In the genomic region with DNA sequence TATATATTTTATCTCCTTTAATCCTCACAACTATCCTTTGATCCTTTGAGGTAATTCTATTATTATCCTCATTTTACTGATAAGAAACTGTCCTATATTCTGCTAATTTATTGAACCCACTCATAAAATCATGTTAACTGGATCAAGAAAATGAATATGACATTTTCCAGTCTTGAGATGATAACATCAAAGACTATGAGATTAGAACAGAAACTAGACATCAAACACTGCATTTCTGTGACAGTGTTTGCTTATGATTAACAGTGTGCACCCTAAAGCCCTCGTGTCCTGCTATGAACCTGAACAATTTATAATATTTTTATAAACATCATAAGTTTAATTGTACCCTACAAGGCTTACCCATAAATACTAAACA, we compare ENCODE assay signal across 23 cellular contexts.
DNase-seq lines count a peak whose midpoint lies in the region; ATAC-seq, FAIRE-seq and TF ChIP-seq lines count a peak whose summit lies in the region.
"Had no signal": no experiment of that assay in that cellular context is flagged by ENCODE, and none has a peak within 500 bp of the region (broad histone marks: within the 10 kb centered on the region; RNA-seq: fewer than 3 reads in every experiment).

No MANE protein-coding gene starts in this region.

- no peak for FAIRE-seq in HepG2 (lab: Jason Lieb, UNC)
- FAIRE-seq: astrocyte, G401.6 had no signal

- H3K27ac Mint-ChIP-seq in naive thymus-derived CD8-positive, alpha-beta T cell, result no peak overlapping the region
- H3K27ac Mint-ChIP-seq: activated naive CD4-positive, alpha-beta T cell treated with anti-CD3 and anti-CD28 coated beads, Interleukin-2, amount 50 U/mL, for 24 hours; CD8-positive, alpha-beta memory T cell; endodermal cell; memory B cell; T-helper 2 cell treated with Interferon-gamma antibody and Interleukin-4, amounts not matched to agents 5 μg/mL and 100 μg/mL, for 36 hours had no signal

- in situ Hi-C loops in HepG2 (cut with HindIII; ENCODE audit: extremely low pct_ligation_motif_present, low pct_unique_long_range_greater_than_20kb), result no loop called here

- no peak for TF ChIP-seq RAD21 in HepG2 (CRISPR knock-in tag; IDR thresholded peaks at IDR 0.05)

- intact Hi-C loops in HepG2 (cut with micrococcal nuclease; ENCODE audit: unreplicated experiment) (no loop called here), right lobe of liver (cut with DNase I) (no loop called here), adrenal gland (cut with DNase I) (no loop called here), lower leg skin (cut with DNase I; ENCODE audit: low total_unique reads) (no loop called here)

- BruUV-seq in HepG2 (replicated peaks; lab: Mats Ljungman, UMichigan), result no TSS peak

- TF ChIP-seq EP300 in HepG2 (IDR thresholded peaks at IDR 0.05; ENCODE audit: low read depth in 2 of 2, low read length in 2 of 2) (peak in 1 of 2 experiments; percentile 44; a peak in 1 of 4 replicates), HepG2 (CRISPR knock-in tag; IDR thresholded peaks at IDR 0.05; ENCODE audit: borderline replicate concordance) (no peak)

- no peaks in the 10 kb centered on the region for H3K4me1 Mint-ChIP-seq in naive thymus-derived CD8-positive, alpha-beta T cell
- H3K4me1 Mint-ChIP-seq: CD8-positive, alpha-beta memory T cell; endodermal cell; memory B cell had no signal

- peaks cover 0 to 3% (median 0%) of the 10 kb centered on the region in 5 donors for H3K27me3 Mint-ChIP-seq in naive thymus-derived CD8-positive, alpha-beta T cell
- H3K27me3 Mint-ChIP-seq: memory B cell had no signal

- H3K9me3 Mint-ChIP-seq in naive thymus-derived CD8-positive, alpha-beta T cell, result no peaks in the 10 kb centered on the region
- H3K9me3 Mint-ChIP-seq: activated naive CD4-positive, alpha-beta T cell treated with anti-CD3 and anti-CD28 coated beads, Interleukin-2, amount 50 U/mL, for 24 hours; CD8-positive, alpha-beta memory T cell; endodermal cell; memory B cell; T-helper 2 cell treated with Interferon-gamma antibody and Interleukin-4, amounts not matched to agents 5 μg/mL and 100 μg/mL, for 36 hours had no signal

- H3K4me3 ChIP-seq in HepG2 (replicated peaks in 1 of 3; ENCODE audit: insufficient read depth in 1 of 3, low read depth in 2 of 3, low read length in 3 of 3), result no peak overlapping the region; a peak in 1 of 6 replicates
- H3K4me3 ChIP-seq in right lobe of liver, result no peak overlapping the region
- no peak overlapping the region for H3K4me3 ChIP-seq in adrenal gland
- H3K4me3 ChIP-seq in lower leg skin (ENCODE audit: low read depth, poor library complexity, severe bottlenecking), result no peak overlapping the region
- H3K4me3 ChIP-seq: MG63, tibial artery had no signal

- peak overlapping the region; percentile 6 for H3K27ac ChIP-seq in HepG2 (ENCODE audit: extremely low read length, insufficient read depth, low read length)
- H3K27ac ChIP-seq in right lobe of liver, result no peak overlapping the region
- peak overlapping the region in 4 of 5 donors; percentile 62 to 88 (median 76) for H3K27ac ChIP-seq in adrenal gland
- H3K27ac ChIP-seq: tibial artery had no signal

- no peak overlapping the region for H3K9ac ChIP-seq in HepG2 (ENCODE audit: insufficient read depth, low read depth, low read length)

- no peak overlapping the region for H3K4me3 Mint-ChIP-seq in naive thymus-derived CD8-positive, alpha-beta T cell
- H3K4me3 Mint-ChIP-seq: activated naive CD4-positive, alpha-beta T cell treated with anti-CD3 and anti-CD28 coated beads, Interleukin-2, amount 50 U/mL, for 24 hours; CD8-positive, alpha-beta memory T cell; endodermal cell; memory B cell; T-helper 2 cell treated with Interferon-gamma antibody and Interleukin-4, amounts not matched to agents 5 μg/mL and 100 μg/mL, for 36 hours had no signal

- TF ChIP-seq POLR2A in HepG2 (IDR thresholded peaks at IDR 0.05; ENCODE audit: insufficient read depth in 1 of 2, low read depth in 2 of 2, low read length in 2 of 2) (no peak), right lobe of liver (IDR thresholded peaks at IDR 0.05) (no peak), adrenal gland (IDR thresholded peaks at IDR 0.05) (no peak), lower leg skin (IDR thresholded peaks at IDR 0.05) (no peak)

- ATAC-seq in activated CD4-positive, CD25-positive, alpha-beta regulatory T cell treated with anti-CD3 and anti-CD28 coated beads, Interleukin-2, amount 50 U/mL, for 24 hours, result peak; percentile 88 to 89
- peak; percentile 43; the same call in 1 of the 3 replicates for ATAC-seq in HepG2
- ATAC-seq in right lobe of liver, result no peak
- no peak for ATAC-seq in naive thymus-derived CD8-positive, alpha-beta T cell
- no peak for ATAC-seq in GM18861 (IDR thresholded peaks at IDR 0.05; ENCODE audit: unreplicated experiment)
- ATAC-seq: esophagus mucosa had no signal

- CTCF ChIA-PET in HepG2 (lab: Yijun Ruan, JAX; ENCODE audit: low intra/inter-chr PET ratio, low total read pairs), result no interaction called here

- no peaks in the 10 kb centered on the region; a peak in 2 of 5 replicates for H3K36me3 ChIP-seq in HepG2 (replicated peaks in 1 of 2; ENCODE audit: control insufficient read depth in 1 of 2, insufficient read depth in 2 of 2, low read length in 2 of 2)
- no peaks in the 10 kb centered on the region for H3K36me3 ChIP-seq in right lobe of liver
- H3K36me3 ChIP-seq in adrenal gland (replicated peaks in 1 of 2), result no peaks in the 10 kb centered on the region
- H3K36me3 ChIP-seq: MG63, tibial artery had no signal

- H4K20me1 ChIP-seq in HepG2 (ENCODE audit: insufficient read depth, low read length), result peaks cover 5% of the 10 kb centered on the region

- H3K9me3 ChIP-seq in HepG2 (ENCODE audit: low read length) (no peaks in the 10 kb centered on the region), right lobe of liver (no peaks in the 10 kb centered on the region), adrenal gland (replicated peaks in 1 of 3) (no peaks in the 10 kb centered on the region)
- H3K9me3 ChIP-seq: MG63, tibial artery had no signal

- H3K4me2 ChIP-seq in HepG2 (ENCODE audit: low read depth, low read length), result peak overlapping the region; percentile 13; the same call in 1 of the 2 replicates

- H3K4me1 ChIP-seq in HepG2 (ENCODE audit: insufficient read depth, low read length) (peaks cover 46% of the 10 kb centered on the region), right lobe of liver (no peaks in the 10 kb centered on the region), adrenal gland (replicated peaks in 1 of 2) (peaks cover 20 to 69% of the 10 kb centered on the region in 2 donors)
- H3K4me1 ChIP-seq: tibial artery had no signal

- no peaks in the 10 kb centered on the region for H3K36me3 Mint-ChIP-seq in naive thymus-derived CD8-positive, alpha-beta T cell
- H3K36me3 Mint-ChIP-seq: activated naive CD4-positive, alpha-beta T cell treated with anti-CD3 and anti-CD28 coated beads, Interleukin-2, amount 50 U/mL, for 24 hours; memory B cell had no signal

- H3K27me3 ChIP-seq in HepG2 (ENCODE audit: control insufficient read depth in 1 of 2, insufficient read depth in 2 of 2, low read length in 2 of 2) (no peaks in the 10 kb centered on the region), right lobe of liver (no peaks in the 10 kb centered on the region), adrenal gland (no peaks in the 10 kb centered on the region)
- H3K27me3 ChIP-seq: MG63, tibial artery had no signal

- DNase-seq in activated CD4-positive, CD25-positive, alpha-beta regulatory T cell (lab: John Stamatoyannopoulos, UW), result no peak
- DNase-seq in HepG2 (ENCODE audit: low spot score) (no peak), right lobe of liver (no peak), adrenal gland (no peak), lower leg skin (ENCODE audit: low spot score in 2 of 2) (no peak)
- DNase-seq in naive thymus-derived CD8-positive, alpha-beta T cell, result no peak
- DNase-seq: activated CD4-positive, alpha-beta T cell treated with anti-CD3 and anti-CD28 coated beads, Interleukin-2, amount 50 U/mL, for 1 hour; CD8-positive, alpha-beta memory T cell; central memory CD4-positive, alpha-beta T cell; endodermal cell; foreskin fibroblast; HCEC 1CT; MG63; NCI-H82; tibial artery had no signal

- POLR2A ChIA-PET in HepG2 (lab: Yijun Ruan, JAX), result no interaction called here
- POLR2A ChIA-PET in naive thymus-derived CD8-positive, alpha-beta T cell (lab: Charles Lee), result no interaction called here

- H3K79me2 ChIP-seq in HepG2 (ENCODE audit: insufficient read depth, low read length), result peaks cover 86% of the 10 kb centered on the region

- WGBS in HepG2 (ENCODE audit: low lambda C conversion rate), result 27% methylated on average over 1 of the region's 1 CpG
- 79% methylated on average over 1 of the region's 1 CpG for WGBS in right lobe of liver (ENCODE audit: insufficient coverage, low coverage, low lambda C conversion rate, missing lambda C conversion rate)
- WGBS in adrenal gland, 4 donors, result 34 to 53% (median 41%) methylated on average over 1 of the region's 1 CpG
- WGBS in lower leg skin, 2 donors, result 86 to 88% methylated on average over 1 of the region's 1 CpG

- TF ChIP-seq CTCF in HepG2 (CRISPR knock-in tag; IDR thresholded peaks at IDR 0.05) (no peak), right lobe of liver (IDR thresholded peaks at IDR 0.05) (no peak), adrenal gland (IDR thresholded peaks at IDR 0.05) (no peak), lower leg skin (IDR thresholded peaks at IDR 0.05) (no peak)

- H2AFZ ChIP-seq in HepG2 (ENCODE audit: low read length), result no peak overlapping the region

TF ChIP-seq in HepG2, 621 proteins besides CTCF, POLR2A, EP300 and RAD21 (continues in another document):
- peak; percentile 15; the same call in 1 of the 2 replicates for TF ChIP-seq BCL6 (CRISPR knock-in tag; IDR thresholded peaks at IDR 0.05)
- TF ChIP-seq ZBTB1 (CRISPR knock-in tag; IDR thresholded peaks at IDR 0.05; ENCODE audit: borderline replicate concordance), result no peak
- peak; percentile 69 for TF ChIP-seq TCF7 (IDR thresholded peaks at IDR 0.05; ENCODE audit: low read depth)
- no peak for TF ChIP-seq FOXA1 (IDR thresholded peaks at IDR 0.05)
- 0 out of 2 replicates have a peak, but pooled peaks have one; percentile 26 for TF ChIP-seq FOXA1 (CRISPR knock-in tag; IDR thresholded peaks at IDR 0.05)
- 0 out of 2 replicates have a peak, but pooled peaks have one; percentile 37 for TF ChIP-seq RXRB (CRISPR knock-in tag; IDR thresholded peaks at IDR 0.05; ENCODE audit: borderline replicate concordance)
- TF ChIP-seq, protein P1, sequence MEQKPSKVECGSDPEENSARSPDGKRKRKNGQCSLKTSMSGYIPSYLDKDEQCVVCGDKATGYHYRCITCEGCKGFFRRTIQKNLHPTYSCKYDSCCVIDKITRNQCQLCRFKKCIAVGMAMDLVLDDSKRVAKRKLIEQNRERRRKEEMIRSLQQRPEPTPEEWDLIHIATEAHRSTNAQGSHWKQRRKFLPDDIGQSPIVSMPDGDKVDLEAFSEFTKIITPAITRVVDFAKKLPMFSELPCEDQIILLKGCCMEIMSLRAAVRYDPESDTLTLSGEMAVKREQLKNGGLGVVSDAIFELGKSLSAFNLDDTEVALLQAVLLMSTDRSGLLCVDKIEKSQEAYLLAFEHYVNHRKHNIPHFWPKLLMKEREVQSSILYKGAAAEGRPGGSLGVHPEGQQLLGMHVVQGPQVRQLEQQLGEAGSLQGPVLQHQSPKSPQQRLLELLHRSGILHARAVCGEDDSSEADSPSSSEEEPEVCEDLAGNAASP (CRISPR knock-in tag; IDR thresholded peaks at IDR 0.05; ENCODE audit: borderline replicate concordance), result peak; percentile 91; the same call in 1 of the 2 replicates

Comparison
In these comparisons a context has a peak if more than half of its experiments do, and no peak if none do; other contexts are left out.
1. ATAC-seq: peak in activated CD4-positive, CD25-positive, alpha-beta regulatory T cell treated with anti-CD3 and anti-CD28 coated beads, Interleukin-2, amount 50 U/mL, for 24 hours (2 of 2) and HepG2 (single experiment); none in right lobe of liver (0 of 4), naive thymus-derived CD8-positive, alpha-beta T cell (0 of 2) and GM18861 (single experiment).
2. H3K27ac ChIP-seq: peak in HepG2 (single experiment) and adrenal gland (4 of 5); none in right lobe of liver (0 of 3).